ENCODE assay signal across 14 cellular contexts in genomic region chr17:73064084-73064938, GRCh38. TPM values are rescaled to one million over a fixed set of nuclear protein-coding genes. Genes with fewer than 3 reads are reported as not detected.
DNase-seq lines count a peak whose midpoint lies in the region; ATAC-seq lines count a peak whose summit lies in the region.
"Had no signal": no experiment of that assay in that cellular context is flagged by ENCODE, and none has a peak within 500 bp of the region (broad histone marks: within the 10 kb centered on the region; RNA-seq: fewer than 3 reads in every experiment).

No MANE protein-coding gene starts in this region.

- H3K27ac ChIP-seq in subcutaneous abdominal adipose tissue (ENCODE audit: low read depth, low read length), result peak overlapping the region; percentile 4
- H3K27ac ChIP-seq: A549, brain microvascular endothelial cell had no signal

- H3K9ac ChIP-seq in subcutaneous abdominal adipose tissue (ENCODE audit: low read length in 5 of 5), result peak overlapping the region in 1 of 5 donors; percentile 6

- H3K36me3 ChIP-seq in subcutaneous abdominal adipose tissue (ENCODE audit: control insufficient read depth in 5 of 5, insufficient read depth in 5 of 5, low read length in 5 of 5), result peaks cover 0 to 7% (median 0%) of the 10 kb centered on the region in 5 donors
- H3K36me3 ChIP-seq: brain microvascular endothelial cell, upper lobe of left lung had no signal

- no peak for ATAC-seq in GM18868 (IDR thresholded peaks at IDR 0.05; ENCODE audit: unreplicated experiment)
- ATAC-seq: naive thymus-derived CD4-positive, alpha-beta T cell had no signal

- peaks cover 0 to 4% (median 0%) of the 10 kb centered on the region in 5 donors for H3K9me3 ChIP-seq in subcutaneous abdominal adipose tissue (ENCODE audit: control insufficient read depth in 5 of 5, low read length in 5 of 5)
- H3K9me3 ChIP-seq: A549, upper lobe of left lung had no signal

- H3K4me3 ChIP-seq in subcutaneous abdominal adipose tissue (ENCODE audit: low read depth in 1 of 5, low read length in 5 of 5), result no peak overlapping the region
- H3K4me3 ChIP-seq: A549, upper lobe of left lung had no signal

- H3K4me1 ChIP-seq in subcutaneous abdominal adipose tissue (ENCODE audit: control insufficient read depth in 5 of 5, insufficient read depth in 5 of 5, low read length in 5 of 5), result peaks cover 2 to 37% (median 9%) of the 10 kb centered on the region in 5 donors

- H3K27me3 ChIP-seq in subcutaneous abdominal adipose tissue (ENCODE audit: control insufficient read depth in 5 of 5, insufficient read depth in 4 of 5, low read length in 5 of 5), result no peaks in the 10 kb centered on the region
- H3K27me3 ChIP-seq: brain microvascular endothelial cell, upper lobe of left lung had no signal

- DNase-seq in NCI-H1092 treated with DMSO at 0.1 percent for 48 hours (lab: John Stamatoyannopoulos, UW) (peak; percentile 28), NCI-H1092 (lab: John Stamatoyannopoulos, UW) (no peak), RPMI7951 (ENCODE audit: low read depth) (peak; percentile 32), glomerular visceral epithelial cell (ENCODE audit: extremely low spot score) (peak; percentile 14)
- DNase-seq in activated CD4-positive, alpha-beta T cell treated with anti-CD3 and anti-CD28 coated beads, Interleukin-2, amount 50 U/mL, for 48 hours, result no peak
- no peak for DNase-seq in effector CD4-positive, alpha-beta T cell
- DNase-seq: brain microvascular endothelial cell; foreskin fibroblast; stimulated activated CD4-positive, alpha-beta T cell treated with anti-CD3 and anti-CD28 coated beads, Interleukin-2, amount 100 ng/mL, for 48 hours; upper lobe of left lung had no signal

RNA-seq across cellular contexts. Expression of gene SLC39A11, which starts 28.2 kb away (rescaled TPM):
- 7.6 and 7.9 TPM in 2 replicates for total RNA-seq in RPMI7951 (2014; rRNA removed; shearing (Covaris generic))

Comparison
In these comparisons a context has a peak if more than half of its experiments do, and no peak if none do; other contexts are left out.
1. DNase-seq: peak in NCI-H1092 treated with DMSO at 0.1 percent for 48 hours (single experiment), RPMI7951 (single experiment) and glomerular visceral epithelial cell (single experiment); none in NCI-H1092 (single experiment), activated CD4-positive, alpha-beta T cell treated with anti-CD3 and anti-CD28 coated beads, Interleukin-2, amount 50 U/mL, for 48 hours (0 of 2) and effector CD4-positive, alpha-beta T cell (single experiment).